Comparison of ENCODE assay signal across 9 cellular contexts in the genomic region with DNA sequence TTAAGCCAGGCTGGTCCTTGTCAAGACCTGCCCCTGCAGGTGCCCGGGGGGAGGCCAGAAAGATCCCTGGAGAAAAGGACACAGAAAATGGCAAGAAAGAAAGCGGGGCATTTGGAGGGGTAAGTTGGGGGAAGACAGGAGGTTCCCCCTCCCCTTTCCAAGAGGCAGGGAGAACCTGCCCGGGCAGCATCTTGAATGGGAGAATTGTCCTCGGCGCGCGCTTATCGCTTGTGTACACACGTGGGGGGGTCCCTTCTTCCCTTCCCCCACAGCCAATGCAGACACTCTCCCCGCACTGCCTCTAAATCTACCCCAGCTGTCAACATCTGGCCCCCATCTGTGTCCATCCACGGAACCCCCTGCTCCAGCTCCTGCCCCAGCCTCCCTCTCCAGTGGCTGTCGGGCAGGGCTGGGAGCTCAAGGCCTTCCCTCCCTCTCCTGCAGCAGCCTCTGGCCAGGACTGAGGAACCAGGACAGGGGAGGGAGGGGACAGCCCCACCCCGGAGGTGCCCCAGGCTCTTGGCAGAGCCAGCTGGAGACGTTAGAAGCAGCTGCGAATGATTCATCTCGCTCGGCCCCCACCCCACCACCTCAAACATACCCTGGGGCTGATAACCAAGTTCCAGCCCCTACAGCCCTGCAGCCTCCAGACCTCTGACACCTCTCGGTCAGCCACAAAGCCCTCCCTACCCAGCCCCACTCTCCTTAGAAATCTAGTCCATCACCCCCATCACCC. TPM values are rescaled to one million over a fixed set of nuclear protein-coding genes. Genes with fewer than 3 reads are reported as not detected.
DNase-seq lines count a peak whose midpoint lies in the region; ATAC-seq and TF ChIP-seq lines count a peak whose summit lies in the region.
"Had no signal": no experiment of that assay in that cellular context is flagged by ENCODE, and none has a peak within 500 bp of the region (broad histone marks: within the 10 kb centered on the region; RNA-seq: fewer than 3 reads in every experiment).

No MANE protein-coding gene starts in this region.

- H3K4me1 Mint-ChIP-seq in stimulated activated effector memory CD8-positive, alpha-beta T cell treated with anti-CD3 and anti-CD28 coated beads, Interleukin-12 subunit alpha, Interleukin-12 subunit beta, amount 100 ng/mL, for 72 hours = peaks cover 7% of the 10 kb centered on the region

- no peak overlapping the region for H3K4me3 Mint-ChIP-seq in stimulated activated effector memory CD8-positive, alpha-beta T cell treated with anti-CD3 and anti-CD28 coated beads, Interleukin-12 subunit alpha, Interleukin-12 subunit beta, amount 100 ng/mL, for 72 hours
- H3K4me3 Mint-ChIP-seq: T-cell had no signal

- H3K4me3 ChIP-seq in HFF-Myc (replicated peaks; ENCODE audit: low read depth, low read length) (no peak overlapping the region), SJSA1 (no peak overlapping the region), gastroesophageal sphincter (no peak overlapping the region), testis (no peak overlapping the region)

- H3K4me1 ChIP-seq in SJSA1 (replicated peaks) = peaks cover 25% of the 10 kb centered on the region
- H3K4me1 ChIP-seq in gastroesophageal sphincter = peaks cover 0 to 57% (median 12%) of the 10 kb centered on the region in 3 donors
- peaks cover 46% of the 10 kb centered on the region for H3K4me1 ChIP-seq in testis

- no peaks in the 10 kb centered on the region for H3K27me3 ChIP-seq in SJSA1 (replicated peaks)
- H3K27me3 ChIP-seq in gastroesophageal sphincter = no peaks in the 10 kb centered on the region
- no peaks in the 10 kb centered on the region for H3K27me3 ChIP-seq in testis

- TF ChIP-seq CTCF in HFF-Myc (IDR thresholded peaks at IDR 0.05; ENCODE audit: low read depth, low read length, missing control alignments) (no peak), gastroesophageal sphincter (IDR thresholded peaks at IDR 0.05) (no peak), testis (IDR thresholded peaks at IDR 0.05) (no peak)

- ATAC-seq in gastroesophageal sphincter (peak; percentile 46), HG03354 (IDR thresholded peaks at IDR 0.05; ENCODE audit: poor library complexity, severe bottlenecking, unreplicated experiment) (no peak), GM19351 (IDR thresholded peaks at IDR 0.05; ENCODE audit: unreplicated experiment) (no peak)
- no peak for ATAC-seq in stimulated activated effector memory CD8-positive, alpha-beta T cell treated with anti-CD3 and anti-CD28 coated beads, Interleukin-12 subunit alpha, Interleukin-12 subunit beta, amount 100 ng/mL, for 72 hours
- ATAC-seq: T-cell had no signal

- no peak overlapping the region for H3K27ac Mint-ChIP-seq in stimulated activated effector memory CD8-positive, alpha-beta T cell treated with anti-CD3 and anti-CD28 coated beads, Interleukin-12 subunit alpha, Interleukin-12 subunit beta, amount 100 ng/mL, for 72 hours
- H3K27ac Mint-ChIP-seq: T-cell had no signal

- intact Hi-C loops in testis (cut with DNase I; ENCODE audit: low total_unique reads) = loop anchor here (5.0 kb wide), 1 partner anchor 50 kb away; the partner anchor contains the start of gene SLC12A9

- TF ChIP-seq EP300 in gastroesophageal sphincter (IDR thresholded peaks at IDR 0.05) = no peak

- 52 to 55% methylated on average over 6 to 12 of the region's 18 CpGs for WGBS in gastroesophageal sphincter (ENCODE audit: low coverage in 1 of 2), 2 donors
- 40 to 50% methylated on average over 18 of the region's 18 CpGs for WGBS in testis, 2 donors

- no peaks in the 10 kb centered on the region for H3K9me3 Mint-ChIP-seq in stimulated activated effector memory CD8-positive, alpha-beta T cell treated with anti-CD3 and anti-CD28 coated beads, Interleukin-12 subunit alpha, Interleukin-12 subunit beta, amount 100 ng/mL, for 72 hours
- H3K9me3 Mint-ChIP-seq: T-cell had no signal

- H3K9me3 ChIP-seq in SJSA1 (replicated peaks) = 0 out of 2 replicates have a peak, but pooled peaks cover 2% of the 10 kb centered on the region
- H3K9me3 ChIP-seq in gastroesophageal sphincter = no peaks in the 10 kb centered on the region
- H3K9me3 ChIP-seq in testis = no peaks in the 10 kb centered on the region

- H3K27ac ChIP-seq in SJSA1 (no peak overlapping the region), gastroesophageal sphincter (peak overlapping the region in 3 of 4 donors; percentile 62 to 86 (median 74)), testis (peak overlapping the region; percentile 83 to 86)

- no peaks in the 10 kb centered on the region for H3K36me3 Mint-ChIP-seq in stimulated activated effector memory CD8-positive, alpha-beta T cell treated with anti-CD3 and anti-CD28 coated beads, Interleukin-12 subunit alpha, Interleukin-12 subunit beta, amount 100 ng/mL, for 72 hours

- DNase-seq in HFF-Myc (ENCODE audit: extremely low read depth, low read depth) (peak; percentile 93), SJSA1 (ENCODE audit: low read depth in 1 of 2, low spot score in 2 of 2) (peak; percentile 83 to 95), testis (peak; percentile 80), NK-92 (lab: John Stamatoyannopoulos, UW; ENCODE audit: unreplicated experiment) (no peak)
- DNase-seq in stimulated activated effector memory CD8-positive, alpha-beta T cell treated with anti-CD3 and anti-CD28 coated beads, Interleukin-12 subunit alpha, Interleukin-12 subunit beta, amount 100 ng/mL, for 72 hours (ENCODE audit: low spot score in 2 of 2) = no peak

- peaks cover 36% of the 10 kb centered on the region for H3K36me3 ChIP-seq in SJSA1
- peaks cover 0 to 26% of the 10 kb centered on the region in 2 donors for H3K36me3 ChIP-seq in gastroesophageal sphincter
- H3K36me3 ChIP-seq in testis (ENCODE audit: low read depth, missing control alignments) = no peaks in the 10 kb centered on the region

- no peak for TF ChIP-seq POLR2A in gastroesophageal sphincter (IDR thresholded peaks at IDR 0.05)
- no peak for TF ChIP-seq POLR2A in testis (IDR thresholded peaks at IDR 0.05)

RNA-seq across cellular contexts. Expression of gene EPHB4, which starts 25.3 kb away (rescaled TPM):
- 39.8 and 49.0 TPM in 2 replicates for total RNA-seq in SJSA1 (2014; rRNA removed; shearing (Covaris generic))
- total RNA-seq in gastroesophageal sphincter = 10 to 100 TPM; 19.0 to 55.6 (median 41.5) TPM
- total RNA-seq in testis = 10 to 100 TPM; 35.9 to 49.6 TPM
- polyA plus RNA-seq in testis (ENCODE audit: insufficient read depth, low read depth, low replicate concordance) = 30.5 TPM

RNA-seq across cellular contexts. Expression of gene SLC12A9, which starts 50.5 kb away (rescaled TPM):
- 15.2 and 17.8 TPM in 2 replicates for total RNA-seq in SJSA1 (2014; rRNA removed; shearing (Covaris generic))
- total RNA-seq in gastroesophageal sphincter = 10 to 100 TPM; 11.2 to 32.9 (median 20.2) TPM
- total RNA-seq in testis = 10 to 100 TPM; 13.8 to 18.9 TPM
- polyA plus RNA-seq in testis (ENCODE audit: insufficient read depth, low read depth, low replicate concordance) = 12.8 TPM

Comparison
In these comparisons a context has a peak if more than half of its experiments do, and no peak if none do; other contexts are left out.
1. DNase-seq: peak in HFF-Myc (single experiment), SJSA1 (2 of 2) and testis (single experiment); none in stimulated activated effector memory CD8-positive, alpha-beta T cell treated with anti-CD3 and anti-CD28 coated beads, Interleukin-12 subunit alpha, Interleukin-12 subunit beta, amount 100 ng/mL, for 72 hours (0 of 2) and NK-92 (single experiment).